In genomic region chr3:47113669-47114365, GRCh38 we compare ENCODE assay signal across 12 cellular contexts. TPM values are rescaled to one million over a fixed set of nuclear protein-coding genes. Genes with fewer than 3 reads are reported as not detected.
DNase-seq lines count a peak whose midpoint lies in the region; ATAC-seq and TF ChIP-seq lines count a peak whose summit lies in the region.
"Had no signal": no experiment of that assay in that cellular context is flagged by ENCODE, and none has a peak within 500 bp of the region (broad histone marks: within the 10 kb centered on the region; RNA-seq: fewer than 3 reads in every experiment).

No MANE protein-coding gene starts in this region.

- CTCF ChIA-PET in GM10248 (lab: Yijun Ruan, JAX): interaction anchor here (1.2 to 3.5 kb wide), 4 partner anchors 10 to 27 kb away, joined by 3 to 11 read pairs (median 5); no protein-coding TSS in a partner anchor

- H3K9ac ChIP-seq in mesendoderm (ENCODE audit: low read length): no peak overlapping the region

- ATAC-seq in upper lobe of right lung (no peak), GM21723 (IDR thresholded peaks at IDR 0.05; ENCODE audit: unreplicated experiment) (no peak)
- ATAC-seq: effector memory CD8-positive, alpha-beta T cell had no signal

- no peaks in the 10 kb centered on the region for H3K36me3 ChIP-seq in mesendoderm (ENCODE audit: control insufficient read depth, insufficient read depth, low read length)
- peaks cover 58% of the 10 kb centered on the region for H3K36me3 ChIP-seq in upper lobe of right lung

- H3K4ac ChIP-seq in mesendoderm (ENCODE audit: low read depth, low read length): no peak overlapping the region

- peaks cover 1% of the 10 kb centered on the region for H3K4me1 ChIP-seq in mesendoderm (ENCODE audit: control insufficient read depth, low read depth, low read length)
- peaks cover 6% of the 10 kb centered on the region for H3K4me1 ChIP-seq in upper lobe of right lung

- H4K8ac ChIP-seq in mesendoderm (ENCODE audit: low read depth, low read length): no peak overlapping the region

- TF ChIP-seq CTCF in GM10248 (IDR thresholded peaks at IDR 0.05; ENCODE audit: control extremely low read depth, extremely low read depth, low read depth, missing control alignments) (no peak), astrocyte of the cerebellum (IDR thresholded peaks at IDR 0.05; ENCODE audit: low read depth, low read length, missing control alignments) (no peak), upper lobe of right lung (IDR thresholded peaks at IDR 0.05) (no peak)

- H2BK15ac ChIP-seq in mesendoderm (replicated peaks; ENCODE audit: low read depth): no peak overlapping the region

- DNase-seq in GM10248 (ENCODE audit: extremely low spot score) (peak; percentile 25), NAMALWA (ENCODE audit: low spot score) (peak; percentile 6), astrocyte of the cerebellum (ENCODE audit: low read depth) (peak; percentile 39), mesendoderm (peak; percentile 84), upper lobe of right lung (no peak), NCI-H1092 (lab: John Stamatoyannopoulos, UW) (no peak), NCI-H526 (lab: John Stamatoyannopoulos, UW) (no peak)
- DNase-seq: effector memory CD8-positive, alpha-beta T cell; stomach had no signal

- H3K9me3 ChIP-seq in upper lobe of right lung: no peaks in the 10 kb centered on the region
- H3K9me3 ChIP-seq: stomach had no signal

- H3K27me3 ChIP-seq in mesendoderm (ENCODE audit: insufficient read depth, low read length, poor library complexity): no peaks in the 10 kb centered on the region
- H3K27me3 ChIP-seq in upper lobe of right lung: no peaks in the 10 kb centered on the region
- H3K27me3 ChIP-seq: stomach had no signal

- H2BK120ac ChIP-seq in mesendoderm (ENCODE audit: low read depth, low read length): peak overlapping the region; percentile 14

- POLR2A ChIA-PET in GM10248 (lab: Yijun Ruan, JAX): no interaction called here

- H3K4me3 ChIP-seq in astrocyte of the cerebellum (ENCODE audit: low read depth, low read length): no peak overlapping the region
- H3K4me3 ChIP-seq in mesendoderm (ENCODE audit: low read length): no peak overlapping the region
- no peak overlapping the region for H3K4me3 ChIP-seq in upper lobe of right lung
- H3K4me3 ChIP-seq: lung, skin epidermis, stomach had no signal

- H3K23ac ChIP-seq in mesendoderm (ENCODE audit: low read length): no peak overlapping the region

- H2BK5ac ChIP-seq in mesendoderm (ENCODE audit: low read length): no peak overlapping the region

- in situ Hi-C loops in astrocyte of the cerebellum (cut with HindIII; ENCODE audit: low sequenced_read_pairs): no loop called here

- WGBS in mesendoderm (ENCODE audit: extremely low coverage, insufficient coverage, low lambda C conversion rate): no CpG with 5 or more reads among the region's 5 CpGs

- H3K79me2 ChIP-seq in mesendoderm (ENCODE audit: control insufficient read depth, insufficient read depth, low read length): no peaks in the 10 kb centered on the region

- H3K79me1 ChIP-seq in mesendoderm (ENCODE audit: low read length): no peaks in the 10 kb centered on the region

- no peak overlapping the region for H3K27ac ChIP-seq in mesendoderm (ENCODE audit: low read depth, low read length)
- H3K27ac ChIP-seq in upper lobe of right lung: no peak overlapping the region
- H3K27ac ChIP-seq: skin epidermis, stomach had no signal

- no peak overlapping the region for H4K5ac ChIP-seq in mesendoderm (ENCODE audit: low read length)

- no peak overlapping the region for H3K56ac ChIP-seq in mesendoderm (ENCODE audit: low read length)

- no peak overlapping the region for H3K4me2 ChIP-seq in mesendoderm (ENCODE audit: low read length)

- no peak overlapping the region for H2AK5ac ChIP-seq in mesendoderm (ENCODE audit: low read length)

- H3K18ac ChIP-seq in mesendoderm (ENCODE audit: low read length): no peak overlapping the region

- intact Hi-C loops in upper lobe of right lung (cut with DNase I): no loop called here

RNA-seq across cellular contexts. Expression of gene SETD2, which starts 50.1 kb away (rescaled TPM):
- 21.0 TPM for polyA plus RNA-seq in mesendoderm (2013, experiment 1 of 2)
- polyA plus RNA-seq in mesendoderm (2013, experiment 2 of 2): 20.5 TPM
- 45.9 TPM for total RNA-seq in upper lobe of right lung

Comparison
In these comparisons a context has a peak if more than half of its experiments do, and no peak if none do; other contexts are left out.
1. DNase-seq: peak in GM10248 (single experiment), NAMALWA (single experiment), astrocyte of the cerebellum (single experiment) and mesendoderm (single experiment); none in upper lobe of right lung (single experiment), NCI-H1092 (single experiment) and NCI-H526 (0 of 2).